1 cellular context compared by ENCODE assay signal in genomic region chr10:30423655-30424275, GRCh38.
TF ChIP-seq lines count a peak whose summit lies in the region.

No MANE protein-coding gene starts in this region.

TF ChIP-seq in IMR-90, 13 proteins besides CTCF, POLR2A, EP300 and RAD21:
- TF ChIP-seq FOS (IDR thresholded peaks at IDR 0.05; ENCODE audit: low read depth, low read length): peak; percentile 60; the same call in 1 of the 2 replicates
